In the genomic region with DNA sequence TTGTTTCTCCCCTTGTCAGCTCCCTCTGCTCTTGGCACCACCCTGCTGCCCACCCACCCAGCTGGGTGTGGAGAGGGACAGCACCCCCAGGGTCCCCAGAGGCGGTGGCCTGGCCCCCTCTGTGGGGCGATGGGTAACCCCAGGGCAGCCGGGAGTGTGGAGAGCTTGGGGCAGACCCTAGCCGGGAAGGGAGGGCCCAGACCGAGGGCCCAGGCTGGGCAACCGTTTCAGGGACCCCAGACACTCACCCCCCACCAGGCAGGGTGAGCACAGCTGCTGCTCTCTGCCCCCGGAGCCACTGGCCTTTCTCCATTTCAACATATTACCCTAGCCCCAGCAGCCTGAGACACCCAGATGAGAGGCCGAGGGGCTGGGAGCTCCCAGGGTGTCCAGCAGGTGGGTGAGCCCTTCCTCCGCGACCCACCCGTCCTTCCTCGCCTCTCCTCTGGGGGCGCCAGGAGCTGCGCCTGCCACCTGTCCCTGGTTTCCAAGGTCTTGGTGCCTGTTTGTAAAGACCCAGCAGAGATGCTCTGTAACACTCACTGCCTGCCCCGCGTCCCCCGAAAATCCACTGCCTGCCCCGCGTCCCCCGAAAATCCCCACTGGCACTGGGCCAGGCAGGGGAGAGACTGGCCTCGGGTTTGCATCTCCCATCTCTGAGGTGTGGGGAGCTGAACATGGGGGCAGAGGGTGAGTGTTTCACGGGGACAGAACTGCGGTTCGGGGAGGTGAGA, we compare ENCODE assay signal across 9 cellular contexts. TPM values are rescaled to one million over a fixed set of nuclear protein-coding genes. Genes with fewer than 3 reads are reported as not detected.
DNase-seq lines count a peak whose midpoint lies in the region; ATAC-seq and TF ChIP-seq lines count a peak whose summit lies in the region.
"Had no signal": no experiment of that assay in that cellular context is flagged by ENCODE, and none has a peak within 500 bp of the region (broad histone marks: within the 10 kb centered on the region; RNA-seq: fewer than 3 reads in every experiment).

No MANE protein-coding gene starts in this region.

- POLR2A ChIA-PET in BJ (lab: Charles Lee), result no interaction called here

- H3K27me3 ChIP-seq in BJ (ENCODE audit: control insufficient read depth, insufficient read depth, low read length), result no peaks in the 10 kb centered on the region
- H3K27me3 ChIP-seq in OCI-LY3 (ENCODE audit: low read depth, low read length), result peaks cover 7% of the 10 kb centered on the region; the same call in 1 of the 2 replicates

- H3K79me2 ChIP-seq in OCI-LY3 (ENCODE audit: low read length), result no peaks in the 10 kb centered on the region

- no peak overlapping the region for H3K9ac ChIP-seq in OCI-LY3 (ENCODE audit: low read length)

- H3K4me3 ChIP-seq in BJ (ENCODE audit: low read depth, low read length), result no peak overlapping the region
- H3K4me3 ChIP-seq in OCI-LY3 (ENCODE audit: low read length), result no peak overlapping the region
- no peak overlapping the region for H3K4me3 ChIP-seq in fibroblast of pulmonary artery (replicated peaks; ENCODE audit: low read depth, low read length)

- in situ Hi-C loops in GM13976 (cut with MboI; ENCODE audit: low sequenced_read_pairs, unreplicated experiment), result no loop called here

- H3K36me3 ChIP-seq in BJ (ENCODE audit: control insufficient read depth, insufficient read depth, low read length), result no peaks in the 10 kb centered on the region; the same call in 1 of the 2 replicates
- no peaks in the 10 kb centered on the region for H3K36me3 ChIP-seq in OCI-LY3 (replicated peaks; ENCODE audit: low read depth, low read length)

- DNase-seq in BJ (ENCODE audit: low read depth) (no peak), GM13976 (ENCODE audit: low spot score) (peak; percentile 77), fibroblast of pulmonary artery (ENCODE audit: low read depth) (no peak), H4 (ENCODE audit: low spot score) (no peak), dedifferentiated amniotic fluid mesenchymal stem cell (ENCODE audit: extremely low spot score) (no peak)

- H3K27ac ChIP-seq in OCI-LY3 (ENCODE audit: low read length), result no peak overlapping the region

- H4K20me1 ChIP-seq in OCI-LY3 (ENCODE audit: insufficient read depth, low read length), result no peaks in the 10 kb centered on the region

- ATAC-seq in HG03378 (IDR thresholded peaks at IDR 0.05; ENCODE audit: unreplicated experiment), result no peak
- ATAC-seq in HG03469 (IDR thresholded peaks at IDR 0.05; ENCODE audit: unreplicated experiment), result no peak

- H3K4me1 ChIP-seq in OCI-LY3 (ENCODE audit: low read length), result no peaks in the 10 kb centered on the region

- CTCF ChIA-PET in BJ (lab: Yijun Ruan, JAX), result interaction anchor here (0.9 to 2.1 kb wide), 9 partner anchors 9 to 46 kb away, joined by 3 to 14 read pairs (median 4); a partner anchor contains a TSS

- TF ChIP-seq CTCF in BJ (IDR thresholded peaks at IDR 0.05; ENCODE audit: insufficient read depth, low read depth, low read length) (peak; percentile 59), GM13976 (IDR thresholded peaks at IDR 0.05; ENCODE audit: borderline replicate concordance, control extremely low read depth, extremely low read depth, insufficient read depth, missing control alignments) (peak; percentile 28), OCI-LY3 (IDR thresholded peaks at IDR 0.05; ENCODE audit: low read depth, low read length) (peak; percentile 56), fibroblast of pulmonary artery (IDR thresholded peaks at IDR 0.05; ENCODE audit: low read length, missing control alignments) (peak; percentile 46)

- H3K4me2 ChIP-seq in OCI-LY3 (ENCODE audit: low read length), result peak overlapping the region; percentile 13; the same call in 1 of the 2 replicates

- H3K9me3 ChIP-seq in OCI-LY3 (ENCODE audit: insufficient read depth, low read length), result no peaks in the 10 kb centered on the region

- H2AFZ ChIP-seq in OCI-LY3 (ENCODE audit: low read depth, low read length), result no peak overlapping the region; the same call in 1 of the 2 replicates

RNA-seq across cellular contexts. Expression of a gene that starts 45.4 kb away (rescaled TPM):
- polyA plus RNA-seq in BJ (2011; rRNA removed), result 2.3 and 3.1 TPM in 2 replicates
- polyA minus RNA-seq in BJ (2011; rRNA and poly(A)+ RNA removed), result 2.9 and 3.4 TPM in 2 replicates
- total RNA-seq in H4 (2014; rRNA removed; shearing (Covaris generic)), result 0.31 and 3.4 TPM in 2 replicates
- total RNA-seq: activated CD8-positive, alpha-beta memory T cell treated with anti-CD3 and anti-CD28 coated beads for 36 hours had no signal
